Comparison of ENCODE assay signal across 17 cellular contexts in the genomic region with DNA sequence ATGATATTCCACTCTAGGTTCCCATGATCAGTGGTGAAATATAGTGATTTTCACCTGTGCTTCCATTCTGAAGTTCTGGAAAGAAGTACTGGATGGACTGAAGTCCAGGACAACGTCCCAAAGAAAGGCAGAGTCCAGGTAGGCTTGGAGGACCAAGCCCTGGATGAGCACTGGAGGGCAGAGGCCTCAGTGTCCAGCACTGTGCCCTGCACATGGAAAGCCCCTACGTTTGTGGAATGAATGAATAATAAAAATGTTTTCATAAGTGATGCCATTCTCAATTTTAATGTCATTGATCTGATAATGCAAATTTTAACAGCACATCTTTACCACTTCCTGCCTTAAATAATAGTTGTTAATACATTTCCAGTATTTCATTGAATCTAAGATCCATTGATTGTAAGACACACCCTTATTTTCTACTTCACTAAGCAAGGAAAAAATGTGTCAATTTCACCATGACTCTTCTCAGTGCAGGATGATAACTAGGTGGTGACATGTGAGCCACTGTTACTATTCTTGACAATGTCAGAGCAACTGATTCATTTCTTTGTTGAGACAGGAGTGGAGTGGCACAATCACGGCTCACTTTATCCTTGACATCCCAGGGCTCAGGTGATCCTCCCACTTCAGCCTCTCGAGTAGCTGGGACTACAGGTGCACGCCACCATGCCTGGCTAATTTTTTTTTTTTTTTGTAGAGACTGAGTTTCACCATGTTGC.
"Had no signal": no experiment of that assay in that cellular context is flagged by ENCODE, and none has a peak within 500 bp of the region (broad histone marks: within the 10 kb centered on the region; RNA-seq: fewer than 3 reads in every experiment).

No MANE protein-coding gene starts in this region.

- H3K4me3 Mint-ChIP-seq: naive thymus-derived CD4-positive, alpha-beta T cell; stimulated activated naive B cell treated with anti-CD40 and anti-IgM and Interleukin-4, amounts not matched to agents 10 μg/mL and 1 μg/mL and 100 μg/mL, for 72 hours; T-helper 2 cell treated with Interferon-gamma antibody and Interleukin-4, amounts not matched to agents 5 μg/mL and 100 μg/mL, for 36 hours; type B pancreatic cell had no signal

- H3K27ac Mint-ChIP-seq: stimulated activated naive B cell treated with anti-CD40 and anti-IgM and Interleukin-4, amounts not matched to agents 10 μg/mL and 1 μg/mL and 100 μg/mL, for 72 hours; T-helper 2 cell treated with Interferon-gamma antibody and Interleukin-4, amounts not matched to agents 5 μg/mL and 100 μg/mL, for 36 hours; type B pancreatic cell had no signal

- H3K4me1 Mint-ChIP-seq: stimulated activated naive B cell treated with anti-CD40 and anti-IgM and Interleukin-4, amounts not matched to agents 10 μg/mL and 1 μg/mL and 100 μg/mL, for 72 hours had no signal

- H3K4me3 ChIP-seq: body of pancreas, gastroesophageal sphincter, right atrium auricular region, skin epidermis, suprapubic skin had no signal

- ATAC-seq: body of pancreas; gastroesophageal sphincter; left lobe of liver; naive thymus-derived CD4-positive, alpha-beta T cell had no signal

- H3K9me3 Mint-ChIP-seq: T-helper 2 cell treated with Interferon-gamma antibody and Interleukin-4, amounts not matched to agents 5 μg/mL and 100 μg/mL, for 36 hours had no signal

- H3K4me1 ChIP-seq: body of pancreas, gastroesophageal sphincter, right atrium auricular region, suprapubic skin had no signal

- H3K9me3 ChIP-seq: body of pancreas, gastroesophageal sphincter, neutrophil, right atrium auricular region, suprapubic skin had no signal

- H3K27me3 ChIP-seq: body of pancreas, gastroesophageal sphincter, neutrophil, right atrium auricular region, suprapubic skin had no signal

- DNase-seq: activated gamma-delta T cell; amniotic stem cell; body of pancreas; central memory CD4-positive, alpha-beta T cell; islet precursor cell; mammary epithelial cell; SIG-M5; stimulated activated naive B cell treated with anti-CD40 and anti-IgM and Interleukin-4, amounts not matched to agents 10 μg/mL and 1 μg/mL and 100 μg/mL, for 72 hours had no signal

- H3K36me3 Mint-ChIP-seq: type B pancreatic cell had no signal

- H3K27ac ChIP-seq: body of pancreas, gastroesophageal sphincter, neutrophil, right atrium auricular region, skin epidermis, suprapubic skin had no signal

- H3K27me3 Mint-ChIP-seq: naive thymus-derived CD4-positive, alpha-beta T cell had no signal

- H3K36me3 ChIP-seq: neutrophil had no signal
